In genomic region chr10:95334793-95335120, GRCh38 we compare ENCODE assay signal across 12 cellular contexts. TPM values are rescaled to one million over a fixed set of nuclear protein-coding genes. Genes with fewer than 3 reads are reported as not detected.
DNase-seq lines count a peak whose midpoint lies in the region; ATAC-seq, FAIRE-seq and TF ChIP-seq lines count a peak whose summit lies in the region.
"Had no signal": no experiment of that assay in that cellular context is flagged by ENCODE, and none has a peak within 500 bp of the region (broad histone marks: within the 10 kb centered on the region; RNA-seq: fewer than 3 reads in every experiment).

No MANE protein-coding gene starts in this region.

- no peak overlapping the region for H3K4me3 ChIP-seq in A549
- H3K4me3 ChIP-seq in ascending aorta = peak overlapping the region in 1 of 2 donors; percentile 23
- peak overlapping the region; percentile 27 for H3K4me3 ChIP-seq in left ventricle myocardium inferior
- H3K4me3 ChIP-seq in rectal smooth muscle tissue (ENCODE audit: low read length) = no peak overlapping the region
- H3K4me3 ChIP-seq in ovary = no peak overlapping the region

- H3K9me3 ChIP-seq in A549 = no peaks in the 10 kb centered on the region
- no peaks in the 10 kb centered on the region for H3K9me3 ChIP-seq in ascending aorta
- no peaks in the 10 kb centered on the region for H3K9me3 ChIP-seq in left ventricle myocardium inferior (replicated peaks)
- H3K9me3 ChIP-seq in ovary = no peaks in the 10 kb centered on the region

- no peak overlapping the region for H3K27ac Mint-ChIP-seq in nephron progenitor cell

- FAIRE-seq in A549 (lab: Jason Lieb, UNC) = no peak
- FAIRE-seq: endometrium had no signal

- no peaks in the 10 kb centered on the region for H3K9me3 Mint-ChIP-seq in nephron progenitor cell

- H3K27ac ChIP-seq in A549 (peak overlapping the region; percentile 46 to 75; a peak in 5 of 6 replicates), ascending aorta (peak overlapping the region; percentile 96 to 97), left ventricle myocardium inferior (replicated peaks) (peak overlapping the region; percentile 88), rectal smooth muscle tissue (ENCODE audit: low read depth, low read length) (peak overlapping the region; percentile 81), ovary (no peak overlapping the region)

- DNase-seq in A549 (ENCODE audit: low read depth in 1 of 2, low spot score in 1 of 2) (no peak), ascending aorta (ENCODE audit: low spot score in 2 of 2) (no peak), left ventricle myocardium inferior (no peak), ovary (no peak), nephron progenitor cell (no peak), NCI-H2227 (lab: John Stamatoyannopoulos, UW; ENCODE audit: unreplicated experiment) (no peak), NCI-H1436 (lab: John Stamatoyannopoulos, UW) (no peak)
- DNase-seq: activated CD4-positive, alpha-beta T cell treated with anti-CD3 and anti-CD28 coated beads for 4 hours; activated T-cell treated with anti-CD3 and anti-CD28 coated beads, Interleukin-2, amount 50 U/mL, for 48 hours; NCI-H2171 had no signal

- H3K4me1 Mint-ChIP-seq in nephron progenitor cell = peaks cover 56% of the 10 kb centered on the region

- intact Hi-C loops in ascending aorta (cut with DNase I) = loop anchor here (5.0 kb wide), 1 partner anchor 87 kb away; no protein-coding TSS in a partner anchor
- intact Hi-C loops in left ventricle myocardium inferior (cut with micrococcal nuclease) = no loop called here
- intact Hi-C loops in ovary (cut with DNase I) = no loop called here

- TF ChIP-seq EP300 in A549 (IDR thresholded peaks at IDR 0.05) = no peak
- TF ChIP-seq EP300 in ovary (IDR thresholded peaks at IDR 0.05) = no peak

- no peak overlapping the region for H3K9ac ChIP-seq in rectal smooth muscle tissue (ENCODE audit: low read length)

- ATAC-seq in A549 = peak in 1 of 2 experiments; percentile 12; a peak in 2 of 6 replicates

- peaks cover 6% of the 10 kb centered on the region for H3K36me3 Mint-ChIP-seq in nephron progenitor cell (ENCODE audit: low read depth)

- H3K27me3 Mint-ChIP-seq in nephron progenitor cell (ENCODE audit: low read depth, poor library complexity) = peaks cover 10% of the 10 kb centered on the region

- no peak for TF ChIP-seq POLR2A in A549 (IDR thresholded peaks at IDR 0.05; ENCODE audit: low read length)
- TF ChIP-seq POLR2A in ovary (IDR thresholded peaks at IDR 0.05) = no peak

- peaks cover 80 to 82% of the 10 kb centered on the region in 2 donors for H3K36me3 ChIP-seq in ascending aorta
- peaks cover 60% of the 10 kb centered on the region for H3K36me3 ChIP-seq in left ventricle myocardium inferior
- peaks cover 10% of the 10 kb centered on the region for H3K36me3 ChIP-seq in rectal smooth muscle tissue (ENCODE audit: control insufficient read depth, insufficient read depth, low read length)
- no peaks in the 10 kb centered on the region for H3K36me3 ChIP-seq in ovary

- CTCF ChIA-PET in A549 (lab: Yijun Ruan, JAX) = interaction anchor here (1.2 to 5.2 kb wide), 3 partner anchors 10 to 88 kb away, joined by 5 to 27 read pairs (median 5); no protein-coding TSS in a partner anchor

- no peak for TF ChIP-seq RAD21 in A549 (conservative IDR thresholded peaks at IDR 0.05 in 1 of 2, IDR thresholded peaks at IDR 0.05 in 1 of 2)

- H3K4me2 ChIP-seq in A549 = peak overlapping the region; percentile 52

- H3K4me1 ChIP-seq in A549 (peaks cover 43% of the 10 kb centered on the region), ascending aorta (peaks cover 29 to 61% of the 10 kb centered on the region in 2 donors), left ventricle myocardium inferior (peaks cover 96% of the 10 kb centered on the region), rectal smooth muscle tissue (ENCODE audit: control insufficient read depth, insufficient read depth, low read length) (peaks cover 15% of the 10 kb centered on the region), ovary (ENCODE audit: insufficient read depth) (no peaks in the 10 kb centered on the region)

- no peak overlapping the region for H3K4me3 Mint-ChIP-seq in nephron progenitor cell

- POLR2A ChIA-PET in A549 (lab: Yijun Ruan, JAX) = no interaction called here

- TF ChIP-seq CTCF in A549 (IDR thresholded peaks at IDR 0.05) (no peak), ascending aorta (IDR thresholded peaks at IDR 0.05) (no peak), left ventricle myocardium inferior (IDR thresholded peaks at IDR 0.05; ENCODE audit: borderline replicate concordance) (no peak), ovary (IDR thresholded peaks at IDR 0.05) (no peak), nephron progenitor cell (IDR thresholded peaks at IDR 0.05) (no peak)

- H3K27me3 ChIP-seq in ascending aorta (no peaks in the 10 kb centered on the region), left ventricle myocardium inferior (ENCODE audit: low read depth) (no peaks in the 10 kb centered on the region), rectal smooth muscle tissue (ENCODE audit: control insufficient read depth, insufficient read depth, low read length) (no peaks in the 10 kb centered on the region), ovary (no peaks in the 10 kb centered on the region)

- WGBS in A549 (ENCODE audit: missing lambda C conversion rate) = 58% methylated on average over 3 of the region's 3 CpGs
- WGBS in ovary, 3 donors = 82 to 87% (median 85%) methylated on average over 3 of the region's 3 CpGs

TF ChIP-seq in A549, 52 proteins besides CTCF, POLR2A, EP300 and RAD21:
- TF ChIP-seq SMC3 (IDR thresholded peaks at IDR 0.05) = no peak
- TF ChIP-seq NPAS2 (CRISPR knock-in tag; IDR thresholded peaks at IDR 0.05; ENCODE audit: borderline replicate concordance) = no peak
- no peak for TF ChIP-seq PBX3 (IDR thresholded peaks at IDR 0.05)

RNA-seq across cellular contexts. Expression of gene PDLIM1, which starts 44.0 kb away (rescaled TPM):
- polyA plus RNA-seq in A549 (2011; rRNA removed) (92.5 and 132 TPM in 2 replicates), A549 (2017; fragmentation: RNase III; extraction: RNeasy Plus Mini Kit Qiagen cat#74134 plus additional on column Dnase treatment) (123 to 147 TPM (median 128 TPM) in 3 replicates), ovary (100 to 1,000 TPM in 1 of 2 donors, 10 to 100 TPM in 1; 29.7 to 138 TPM)
- polyA plus RNA-seq in A549 (2012; cell fraction: cytosol; rRNA removed) = 101 and 102 TPM in 2 replicates
- polyA plus RNA-seq in A549 (2012; cell fraction: nucleus; rRNA removed) = 58.7 and 96.7 TPM in 2 replicates
- 119 and 120 TPM in 2 replicates for polyA minus RNA-seq in A549 (2011; rRNA and poly(A)+ RNA removed)
- total RNA-seq in ascending aorta (191 TPM), left ventricle myocardium inferior (358 TPM), ovary (100 to 1,000 TPM in 1 of 7 donors, 10 to 100 TPM in 6; 13.9 to 102 (median 35.3) TPM)

Comparison
In these comparisons a context has a peak if more than half of its experiments do, and no peak if none do; other contexts are left out.
1. H3K27ac ChIP-seq: peak in A549 (2 of 2), ascending aorta (2 of 2), left ventricle myocardium inferior (single experiment) and rectal smooth muscle tissue (single experiment); none in ovary (0 of 2).